27 cellular contexts compared by ENCODE assay signal in the genomic region with DNA sequence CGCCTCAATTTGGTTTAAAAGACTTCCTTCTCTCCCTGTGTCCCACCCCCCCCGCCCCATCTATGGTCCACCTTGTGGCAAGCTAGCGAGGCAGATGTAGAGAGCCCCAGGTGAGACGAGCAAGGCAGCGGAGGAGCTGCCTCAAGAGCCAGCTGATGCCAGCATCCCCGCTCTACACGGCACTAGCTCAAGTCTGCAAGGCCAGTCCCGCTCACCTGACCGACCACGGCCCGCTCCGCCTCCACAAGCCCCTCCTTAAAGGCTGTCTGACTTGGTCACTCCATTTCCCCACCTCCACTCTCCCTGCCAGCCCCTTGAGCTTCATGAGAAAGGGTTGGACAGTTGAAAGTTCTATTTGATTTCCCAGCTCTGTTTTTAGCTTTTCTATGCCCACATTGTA.
"Had no signal": no experiment of that assay in that cellular context is flagged by ENCODE, and none has a peak within 500 bp of the region (broad histone marks: within the 10 kb centered on the region; RNA-seq: fewer than 3 reads in every experiment).

No MANE protein-coding gene starts in this region.

- H3K4me1 Mint-ChIP-seq: activated naive CD8-positive, alpha-beta T cell treated with anti-CD3 and anti-CD28 coated beads, Interleukin-2, amount 50 U/mL, for 24 hours; brain had no signal

- H3K36me3 Mint-ChIP-seq: activated CD4-positive, alpha-beta memory T cell treated with anti-CD3 and anti-CD28 coated beads for 36 hours; activated naive CD4-positive, alpha-beta T cell treated with anti-CD3 and anti-CD28 coated beads, Interleukin-2, amount 10 ng/mL, durations not matched to agents 7 days and 5 days; activated naive CD8-positive, alpha-beta T cell; brain had no signal

- ATAC-seq: activated CD4-positive, CD25-positive, alpha-beta regulatory T cell treated with anti-CD3 and anti-CD28 coated beads, Interleukin-2, amount 50 U/mL, for 24 hours; activated naive CD8-positive, alpha-beta T cell treated with anti-CD3 and anti-CD28 coated beads, Interleukin-2, amount 50 U/mL, for 24 hours; activated T-cell treated with anti-CD3 and anti-CD28 coated beads, Interleukin-2, amount 50 U/mL, for 4 hours had no signal

- H3K4me1 ChIP-seq: SJCRH30 had no signal

- H3K9me3 ChIP-seq: SJCRH30 had no signal

- H3K9me3 Mint-ChIP-seq: activated CD4-positive, alpha-beta memory T cell treated with anti-CD3 and anti-CD28 coated beads for 36 hours; activated naive CD4-positive, alpha-beta T cell treated with anti-CD3 and anti-CD28 coated beads, Interleukin-2, amount 10 ng/mL, durations not matched to agents 7 days and 5 days; activated naive CD8-positive, alpha-beta T cell treated with anti-CD3 and anti-CD28 coated beads, Interleukin-2, amount 50 U/mL, for 24 hours; activated T-cell treated with anti-CD3 and anti-CD28 coated beads, Interleukin-2, amount 50 U/mL, for 4 hours; activated T-helper 1 cell treated with anti-CD3 and anti-CD28 coated beads, Interleukin-12 subunit alpha, Interleukin-12 subunit beta, Interleukin-2, Interleukin-4 antibody, amounts not matched to agents 30 ng/mL and 10 ng/mL and 1 ng/mL, durations not matched to agents 14 hours and 24 hours and 36 hours had no signal

- H3K27ac Mint-ChIP-seq: activated CD4-positive, alpha-beta memory T cell treated with anti-CD3 and anti-CD28 coated beads for 36 hours; activated naive CD4-positive, alpha-beta T cell treated with anti-CD3 and anti-CD28 coated beads, Interleukin-2, amount 10 ng/mL, durations not matched to agents 7 days and 5 days; activated naive CD8-positive, alpha-beta T cell; activated naive CD8-positive, alpha-beta T cell treated with anti-CD3 and anti-CD28 coated beads, Interleukin-2, amount 50 U/mL, for 24 hours; activated T-helper 1 cell treated with anti-CD3 and anti-CD28 coated beads, Interleukin-12 subunit alpha, Interleukin-12 subunit beta, Interleukin-2, Interleukin-4 antibody, amounts not matched to agents 30 ng/mL and 10 ng/mL and 1 ng/mL, durations not matched to agents 14 hours and 24 hours and 36 hours; brain had no signal

- H3K27me3 ChIP-seq: SJCRH30 had no signal

- H3K27ac ChIP-seq: SJCRH30, SK-N-MC had no signal

- H3K36me3 ChIP-seq: SJCRH30 had no signal

- H3K4me3 ChIP-seq: SJCRH30, SK-N-MC had no signal

- DNase-seq: activated CD4-positive, alpha-beta memory T cell treated with anti-CD3 and anti-CD28 coated beads for 36 hours; activated CD4-positive, alpha-beta T cell treated with anti-CD3 and anti-CD28 coated beads for 4 hours; activated CD4-positive, alpha-beta T cell treated with anti-CD3 and anti-CD28 coated beads, Interleukin-2, amount 50 U/mL, for 1 hour; activated CD8-positive, alpha-beta memory T cell treated with anti-CD3 and anti-CD28 coated beads, Interleukin-2, amount 50 U/mL, for 4 hours; activated effector memory CD4-positive, alpha-beta T cell treated with Interleukin-2 at 50 U/mL for 16 hours; activated naive CD4-positive, alpha-beta T cell treated with anti-CD3 and anti-CD28 coated beads, Interleukin-2, amount 10 ng/mL, durations not matched to agents 7 days and 5 days; activated naive CD8-positive, alpha-beta T cell treated with anti-CD3 and anti-CD28 coated beads, Interleukin-2, amount 50 U/mL, for 24 hours; activated T-cell treated with anti-CD3 and anti-CD28 coated beads for 4 hours; activated T-cell treated with anti-CD3 and anti-CD28 coated beads, Interleukin-2, amount 50 U/mL, for 4 hours; anterior cingulate cortex; caudate nucleus; Karpas-422; KBM-7; NCI-H1105 treated with DMSO at 0.1 percent for 48 hours; NCI-H1436; NCI-H1694; NCI-H1930; NCI-H345; NCI-H524 treated with DMSO at 0.1 percent for 48 hours; SHP77; SJCRH30; T1000 had no signal

- H3K4me3 Mint-ChIP-seq: activated CD4-positive, alpha-beta memory T cell treated with anti-CD3 and anti-CD28 coated beads for 36 hours; activated naive CD4-positive, alpha-beta T cell treated with anti-CD3 and anti-CD28 coated beads, Interleukin-2, amount 10 ng/mL, durations not matched to agents 7 days and 5 days; activated naive CD8-positive, alpha-beta T cell; activated naive CD8-positive, alpha-beta T cell treated with anti-CD3 and anti-CD28 coated beads, Interleukin-2, amount 50 U/mL, for 24 hours; activated T-cell treated with anti-CD3 and anti-CD28 coated beads, Interleukin-2, amount 50 U/mL, for 4 hours; activated T-helper 1 cell treated with anti-CD3 and anti-CD28 coated beads, Interleukin-12 subunit alpha, Interleukin-12 subunit beta, Interleukin-2, Interleukin-4 antibody, amounts not matched to agents 30 ng/mL and 10 ng/mL and 1 ng/mL, durations not matched to agents 14 hours and 24 hours and 36 hours; brain had no signal
